Comparison of ENCODE assay signal across 25 cellular contexts in the genomic region with DNA sequence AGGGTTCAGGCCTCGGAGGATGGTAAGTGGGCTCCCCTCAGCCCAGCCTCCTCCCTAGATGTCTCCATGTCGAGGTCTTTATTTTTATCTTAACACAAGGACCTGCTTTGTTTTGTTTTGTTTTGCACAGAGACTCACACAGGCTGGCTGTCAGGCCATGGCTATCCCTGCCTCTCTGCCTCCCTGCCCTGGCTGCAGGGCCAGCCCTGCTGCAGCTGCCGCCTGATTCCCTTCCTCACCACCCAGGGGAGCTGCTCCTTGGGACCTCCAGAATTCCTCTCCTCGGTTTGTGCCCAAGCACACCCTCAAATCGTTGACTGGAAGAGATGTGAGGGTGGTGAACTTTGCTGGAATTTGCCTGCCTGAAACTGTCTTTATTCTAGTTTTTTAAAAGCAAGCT. TPM values are rescaled to one million over a fixed set of nuclear protein-coding genes. Genes with fewer than 3 reads are reported as not detected.
DNase-seq lines count a peak whose midpoint lies in the region; ATAC-seq and TF ChIP-seq lines count a peak whose summit lies in the region.
"Had no signal": no experiment of that assay in that cellular context is flagged by ENCODE, and none has a peak within 500 bp of the region (broad histone marks: within the 10 kb centered on the region; RNA-seq: fewer than 3 reads in every experiment).

No MANE protein-coding gene starts in this region.

- CTCF ChIA-PET in activated CD4-positive, alpha-beta T cell treated with anti-CD3 and anti-CD28 coated beads, Interleukin-2, amount 10 ng/mL, durations not matched to agents 7 days and 5 days (lab: Charles Lee) = interaction anchor here (0.6 to 1.6 kb wide), 5 partner anchors 14 to 149 kb away, joined by 3 to 5 read pairs (median 3); no protein-coding TSS in a partner anchor

- H2AFZ ChIP-seq in neuron (ENCODE audit: low read depth, low read length) = peak overlapping the region; percentile 21

- POLR2A ChIA-PET in activated CD4-positive, alpha-beta T cell treated with anti-CD3 and anti-CD28 coated beads, Interleukin-2, amount 10 ng/mL, durations not matched to agents 7 days and 5 days (lab: Charles Lee) = no interaction called here

- H3K27me3 Mint-ChIP-seq in activated CD4-positive, alpha-beta T cell treated with anti-CD3 and anti-CD28 coated beads, Interleukin-2, amount 10 ng/mL, durations not matched to agents 7 days and 5 days = peaks cover 2% of the 10 kb centered on the region
- peaks cover 6% of the 10 kb centered on the region for H3K27me3 Mint-ChIP-seq in glutamatergic neuron (ENCODE audit: unreplicated experiment)
- H3K27me3 Mint-ChIP-seq: activated naive CD8-positive, alpha-beta T cell; activated T-helper 17 cell treated with anti-CD3 and anti-CD28 coated beads, Interleukin-2, amount 50 U/mL, for 72 hours had no signal

- peak overlapping the region; percentile 64 for H3K27ac ChIP-seq in urinary bladder (ENCODE audit: low read depth)
- H3K27ac ChIP-seq: 22Rv1, pancreas, upper lobe of left lung had no signal

- peaks cover 9% of the 10 kb centered on the region for H3K4me1 Mint-ChIP-seq in activated CD4-positive, alpha-beta T cell treated with anti-CD3 and anti-CD28 coated beads, Interleukin-2, amount 10 ng/mL, durations not matched to agents 7 days and 5 days
- peaks cover 28% of the 10 kb centered on the region for H3K4me1 Mint-ChIP-seq in glutamatergic neuron (ENCODE audit: low read depth, unreplicated experiment)
- H3K4me1 Mint-ChIP-seq: activated T-helper 17 cell treated with anti-CD3 and anti-CD28 coated beads, Interleukin-2, amount 50 U/mL, for 72 hours; stimulated activated naive B cell treated with anti-CD40 and anti-IgM and Interleukin-4, amounts not matched to agents 10 μg/mL and 1 μg/mL and 100 μg/mL, for 72 hours had no signal

- H3K36me3 ChIP-seq in neuron (ENCODE audit: insufficient read depth, low read length) (no peaks in the 10 kb centered on the region), urinary bladder (ENCODE audit: insufficient read depth) (no peaks in the 10 kb centered on the region)
- H3K36me3 ChIP-seq: pancreas, upper lobe of left lung had no signal

- H3K4me3 Mint-ChIP-seq in activated CD4-positive, alpha-beta T cell treated with anti-CD3 and anti-CD28 coated beads, Interleukin-2, amount 10 ng/mL, durations not matched to agents 7 days and 5 days = no peak overlapping the region
- no peak overlapping the region for H3K4me3 Mint-ChIP-seq in glutamatergic neuron (ENCODE audit: unreplicated experiment)
- H3K4me3 Mint-ChIP-seq: activated naive CD8-positive, alpha-beta T cell; activated T-helper 17 cell treated with anti-CD3 and anti-CD28 coated beads, Interleukin-2, amount 50 U/mL, for 72 hours; H9; stimulated activated naive B cell treated with anti-CD40 and anti-IgM and Interleukin-4, amounts not matched to agents 10 μg/mL and 1 μg/mL and 100 μg/mL, for 72 hours had no signal

- H3K9me3 Mint-ChIP-seq in activated CD4-positive, alpha-beta T cell treated with anti-CD3 and anti-CD28 coated beads, Interleukin-2, amount 10 ng/mL, durations not matched to agents 7 days and 5 days = no peaks in the 10 kb centered on the region
- H3K9me3 Mint-ChIP-seq in glutamatergic neuron (ENCODE audit: unreplicated experiment) = peaks cover 8% of the 10 kb centered on the region
- H3K9me3 Mint-ChIP-seq: activated T-helper 17 cell treated with anti-CD3 and anti-CD28 coated beads, Interleukin-2, amount 50 U/mL, for 72 hours; H9; stimulated activated naive B cell treated with anti-CD40 and anti-IgM and Interleukin-4, amounts not matched to agents 10 μg/mL and 1 μg/mL and 100 μg/mL, for 72 hours had no signal

- no peaks in the 10 kb centered on the region for H3K9me3 ChIP-seq in neuron (ENCODE audit: low read length)
- H3K9me3 ChIP-seq: pancreas, upper lobe of left lung had no signal

- H3K4me1 ChIP-seq in neuron (ENCODE audit: insufficient read depth, low read length) (peaks cover 51% of the 10 kb centered on the region), urinary bladder (ENCODE audit: insufficient read depth) (no peaks in the 10 kb centered on the region)
- H3K4me1 ChIP-seq: pancreas, upper lobe of left lung had no signal

- ATAC-seq in HG02678 (IDR thresholded peaks at IDR 0.05; ENCODE audit: unreplicated experiment) = no peak
- ATAC-seq: activated T-helper 17 cell treated with anti-CD3 and anti-CD28 coated beads, Interleukin-2, amount 50 U/mL, for 72 hours; pancreas; stimulated activated naive B cell treated with anti-CD40 and anti-IgM and Interleukin-4, amounts not matched to agents 10 μg/mL and 1 μg/mL and 100 μg/mL, for 72 hours had no signal

- 42% methylated on average over 5 of the region's 5 CpGs for WGBS in urinary bladder

- no peaks in the 10 kb centered on the region for H3K36me3 Mint-ChIP-seq in activated CD4-positive, alpha-beta T cell treated with anti-CD3 and anti-CD28 coated beads, Interleukin-2, amount 10 ng/mL, durations not matched to agents 7 days and 5 days (ENCODE audit: low read depth)
- H3K36me3 Mint-ChIP-seq in glutamatergic neuron (ENCODE audit: unreplicated experiment) = no peaks in the 10 kb centered on the region
- H3K36me3 Mint-ChIP-seq: activated naive CD8-positive, alpha-beta T cell; stimulated activated naive B cell treated with anti-CD40 and anti-IgM and Interleukin-4, amounts not matched to agents 10 μg/mL and 1 μg/mL and 100 μg/mL, for 72 hours had no signal

- TF ChIP-seq CTCF in glutamatergic neuron (IDR thresholded peaks at IDR 0.05; ENCODE audit: partially characterized antibody, unreplicated experiment) = no peak

- no peak for DNase-seq in activated CD4-positive, alpha-beta T cell treated with anti-CD3 and anti-CD28 coated beads, Interleukin-2, amount 10 ng/mL, durations not matched to agents 7 days and 5 days
- DNase-seq in activated CD4-positive, alpha-beta T cell treated with anti-CD3 and anti-CD28 coated beads, Interleukin-2, amount 50 U/mL, for 1 hour = no peak
- peak; percentile 29 for DNase-seq in glutamatergic neuron
- DNase-seq in kidney glomerular epithelial cell (lab: John Stamatoyannopoulos, UW) = no peak
- no peak for DNase-seq in NCI-H1436 treated with DMSO at 0.1 percent for 48 hours (lab: John Stamatoyannopoulos, UW)
- DNase-seq: AML-193; cerebellar nuclear complex; COR-L47; DND-41; effector CD8-positive, alpha-beta T cell; H9; Karpas-422; NCI-H2029 treated with DMSO at 0.1 percent for 48 hours; NCI-H446; RPMI8226; stimulated activated CD4-positive, alpha-beta T cell treated with anti-CD3 and anti-CD28 coated beads, Interleukin-1b, Interleukin-23, amount 100 ng/mL, for 48 hours; stimulated activated naive B cell treated with anti-CD40 and anti-IgM and Interleukin-4, amounts not matched to agents 10 μg/mL and 1 μg/mL and 100 μg/mL, for 72 hours; upper lobe of left lung had no signal

- H3K27ac Mint-ChIP-seq in activated CD4-positive, alpha-beta T cell treated with anti-CD3 and anti-CD28 coated beads, Interleukin-2, amount 10 ng/mL, durations not matched to agents 7 days and 5 days = peak overlapping the region; percentile 54
- peak overlapping the region; percentile 66 for H3K27ac Mint-ChIP-seq in glutamatergic neuron (ENCODE audit: unreplicated experiment)
- H3K27ac Mint-ChIP-seq: activated naive CD8-positive, alpha-beta T cell; activated T-helper 17 cell treated with anti-CD3 and anti-CD28 coated beads, Interleukin-2, amount 50 U/mL, for 72 hours; stimulated activated naive B cell treated with anti-CD40 and anti-IgM and Interleukin-4, amounts not matched to agents 10 μg/mL and 1 μg/mL and 100 μg/mL, for 72 hours had no signal

- H3K4me3 ChIP-seq in neuron (ENCODE audit: low read length) (no peak overlapping the region), urinary bladder (ENCODE audit: low read depth, low read length) (no peak overlapping the region)
- H3K4me3 ChIP-seq: pancreas, upper lobe of left lung had no signal

- H3K27me3 ChIP-seq in neuron (ENCODE audit: insufficient read depth, low read length) = no peaks in the 10 kb centered on the region
- H3K27me3 ChIP-seq: pancreas, upper lobe of left lung had no signal

RNA-seq across cellular contexts. Expression of a gene that starts 37.2 kb away (rescaled TPM):
- total RNA-seq in activated CD4-positive, alpha-beta T cell treated with anti-CD3 and anti-CD28 coated beads, Interleukin-2, amount 10 ng/mL, durations not matched to agents 7 days and 5 days = under 1 TPM; 0.32 to 0.40 TPM
- total RNA-seq in glutamatergic neuron (ENCODE audit: unreplicated experiment) (13.8 TPM), urinary bladder (2.7 TPM)
- 9.4 TPM for polyA plus RNA-seq in urinary bladder
